16 cellular contexts compared by ENCODE assay signal in the genomic region with DNA sequence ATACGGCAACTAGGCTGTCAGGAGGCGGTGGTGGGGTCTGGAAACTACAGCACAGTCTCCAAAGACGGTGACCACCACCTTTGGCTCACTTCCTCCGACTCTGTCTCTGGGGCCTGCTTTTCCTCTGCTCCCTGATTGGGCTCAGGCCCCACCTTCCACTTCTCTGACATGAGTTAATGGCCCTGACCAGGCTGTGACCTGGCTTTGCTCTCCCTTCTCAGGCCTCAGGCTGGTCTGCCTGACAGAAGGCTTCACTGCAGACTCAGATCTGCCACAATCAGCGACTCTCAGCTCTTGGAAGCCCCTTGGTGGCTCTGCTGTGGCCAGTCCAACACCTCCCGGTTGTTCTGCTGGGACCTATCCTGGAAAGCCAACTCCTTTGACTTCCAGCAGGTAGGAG. TPM values are rescaled to one million over a fixed set of nuclear protein-coding genes. Genes with fewer than 3 reads are reported as not detected.
A peak's percentile ranks its signal among the peaks of the same experiment; 100 is the strongest.
DNase-seq lines count a peak whose midpoint lies in the region; ATAC-seq and TF ChIP-seq lines count a peak whose summit lies in the region.
"Had no signal": no experiment of that assay in that cellular context is flagged by ENCODE, and none has a peak within 500 bp of the region (broad histone marks: within the 10 kb centered on the region; RNA-seq: fewer than 3 reads in every experiment).

No MANE protein-coding gene starts in this region.

- H3K27ac ChIP-seq in suprapubic skin (no peak overlapping the region), breast epithelium (no peak overlapping the region)

- H3K36me3 Mint-ChIP-seq in activated T-cell treated with anti-CD3 and anti-CD28 coated beads, Interleukin-2, amount 50 U/mL, for 72 hours (ENCODE audit: insufficient read depth in 2 of 2), result peaks cover 0 to 2% of the 10 kb centered on the region in 2 donors
- peaks cover 11% of the 10 kb centered on the region for H3K36me3 Mint-ChIP-seq in activated T-cell treated with anti-CD3 and anti-CD28 coated beads, Interleukin-2, amount 50 U/mL, for 4 hours (ENCODE audit: insufficient read depth)

- 74% methylated on average over 6 of the region's 6 CpGs for WGBS in suprapubic skin

- no peak for TF ChIP-seq POLR2A in suprapubic skin (IDR thresholded peaks at IDR 0.05)
- TF ChIP-seq POLR2A in breast epithelium (IDR thresholded peaks at IDR 0.05), result no peak

- no peak overlapping the region for H3K4me3 Mint-ChIP-seq in activated T-cell treated with anti-CD3 and anti-CD28 coated beads, Interleukin-2, amount 50 U/mL, for 72 hours
- no peak overlapping the region for H3K4me3 Mint-ChIP-seq in activated T-cell treated with anti-CD3 and anti-CD28 coated beads, Interleukin-2, amount 50 U/mL, for 4 hours
- H3K4me3 Mint-ChIP-seq: CD14-positive monocyte; CD8-positive, alpha-beta T cell had no signal

- no peaks in the 10 kb centered on the region for H3K9me3 Mint-ChIP-seq in activated T-cell treated with anti-CD3 and anti-CD28 coated beads, Interleukin-2, amount 50 U/mL, for 72 hours
- no peaks in the 10 kb centered on the region for H3K9me3 Mint-ChIP-seq in activated T-cell treated with anti-CD3 and anti-CD28 coated beads, Interleukin-2, amount 50 U/mL, for 4 hours
- H3K9me3 Mint-ChIP-seq: CD8-positive, alpha-beta T cell had no signal

- no peaks in the 10 kb centered on the region for H3K27me3 Mint-ChIP-seq in activated T-cell treated with anti-CD3 and anti-CD28 coated beads, Interleukin-2, amount 50 U/mL, for 72 hours (ENCODE audit: low read depth)
- no peaks in the 10 kb centered on the region for H3K27me3 Mint-ChIP-seq in activated T-cell treated with anti-CD3 and anti-CD28 coated beads, Interleukin-2, amount 50 U/mL, for 4 hours (ENCODE audit: low read depth)

- H3K4me1 Mint-ChIP-seq in activated T-cell treated with anti-CD3 and anti-CD28 coated beads, Interleukin-2, amount 50 U/mL, for 72 hours (ENCODE audit: low read depth), result peaks cover 6% of the 10 kb centered on the region
- peaks cover 10% of the 10 kb centered on the region for H3K4me1 Mint-ChIP-seq in activated T-cell treated with anti-CD3 and anti-CD28 coated beads, Interleukin-2, amount 50 U/mL, for 4 hours (ENCODE audit: low read depth)

- no peaks in the 10 kb centered on the region for H3K27me3 ChIP-seq in suprapubic skin
- H3K27me3 ChIP-seq in breast epithelium, result no peaks in the 10 kb centered on the region

- intact Hi-C loops in breast epithelium (cut with DNase I; ENCODE audit: low total_unique reads), result no loop called here

- H3K36me3 ChIP-seq in suprapubic skin (peaks cover 9% of the 10 kb centered on the region), breast epithelium (no peaks in the 10 kb centered on the region)

- H3K27ac Mint-ChIP-seq in activated T-cell treated with anti-CD3 and anti-CD28 coated beads, Interleukin-2, amount 50 U/mL, for 72 hours, result peak overlapping the region; percentile 44
- H3K27ac Mint-ChIP-seq: CD8-positive, alpha-beta T cell had no signal

- no peak overlapping the region for H3K4me3 ChIP-seq in suprapubic skin
- no peak overlapping the region for H3K4me3 ChIP-seq in breast epithelium

- DNase-seq in activated T-cell treated with anti-CD3 and anti-CD28 coated beads, Interleukin-2, amount 50 U/mL, for 72 hours, result no peak
- DNase-seq in activated T-cell treated with anti-CD3 and anti-CD28 coated beads, Interleukin-2, amount 50 U/mL, for 4 hours, result no peak
- peak; percentile 44 for DNase-seq in amniotic epithelial cell (ENCODE audit: low read depth)
- peak; percentile 77 for DNase-seq in islet precursor cell
- no peak for DNase-seq in suprapubic skin (ENCODE audit: low spot score in 2 of 2)
- DNase-seq in central memory CD4-positive, alpha-beta T cell, result no peak
- DNase-seq in breast epithelium (ENCODE audit: low spot score in 2 of 2), result no peak
- no peak for DNase-seq in hepatic stellate cell (ENCODE audit: low spot score)
- DNase-seq: CD8-positive, alpha-beta T cell; COR-L47; DMS153; DMS79 treated with DMSO at 0.1 percent for 48 hours; EL; GDM1 had no signal

- TF ChIP-seq EP300 in suprapubic skin (IDR thresholded peaks at IDR 0.05), result no peak

- no peak for ATAC-seq in activated T-cell treated with anti-CD3 and anti-CD28 coated beads, Interleukin-2, amount 50 U/mL, for 72 hours (replicated peaks in 1 of 2)
- ATAC-seq in activated T-cell treated with anti-CD3 and anti-CD28 coated beads, Interleukin-2, amount 50 U/mL, for 4 hours, result no peak
- ATAC-seq: CD8-positive, alpha-beta T cell; HCT116 had no signal

- no peak for TF ChIP-seq CTCF in suprapubic skin (IDR thresholded peaks at IDR 0.05)
- TF ChIP-seq CTCF in breast epithelium (IDR thresholded peaks at IDR 0.05), result no peak

- peaks cover 5% of the 10 kb centered on the region for H3K4me1 ChIP-seq in suprapubic skin
- no peaks in the 10 kb centered on the region for H3K4me1 ChIP-seq in breast epithelium

- H3K9me3 ChIP-seq in suprapubic skin (no peaks in the 10 kb centered on the region), breast epithelium (no peaks in the 10 kb centered on the region)

RNA-seq across cellular contexts. Expression of a gene that starts 7.7 kb away (rescaled TPM):
- total RNA-seq in activated T-cell treated with anti-CD3 and anti-CD28 coated beads, Interleukin-2, amount 50 U/mL, for 72 hours, result 10 to 100 TPM; 52.0 to 54.6 TPM
- 10 to 100 TPM; 19.6 to 34.5 (median 20.6) TPM for total RNA-seq in activated T-cell treated with anti-CD3 and anti-CD28 coated beads, Interleukin-2, amount 50 U/mL, for 4 hours
- total RNA-seq in suprapubic skin (10 to 100 TPM in 3 of 4 donors, 1 to 10 TPM in 1; 8.8 to 59.5 (median 41.2) TPM), breast epithelium (10 to 100 TPM; 27.5 to 38.3 (median 28.3) TPM)

RNA-seq across cellular contexts. Expression of a gene that starts 7.8 kb away (rescaled TPM):
- 100 to 1,000 TPM; 162 to 170 TPM for total RNA-seq in activated T-cell treated with anti-CD3 and anti-CD28 coated beads, Interleukin-2, amount 50 U/mL, for 72 hours
- 100 to 1,000 TPM; 274 to 310 (median 296) TPM for total RNA-seq in activated T-cell treated with anti-CD3 and anti-CD28 coated beads, Interleukin-2, amount 50 U/mL, for 4 hours
- total RNA-seq in suprapubic skin (100 to 1,000 TPM in 3 of 4 donors, 10 to 100 TPM in 1; 99.8 to 127 (median 116) TPM), breast epithelium (10 to 100 TPM; 52.0 to 63.3 (median 61.8) TPM)

RNA-seq across cellular contexts. Expression of a gene that starts 45.7 kb away (rescaled TPM):
- 10 to 100 TPM; 23.5 to 25.4 TPM for total RNA-seq in activated T-cell treated with anti-CD3 and anti-CD28 coated beads, Interleukin-2, amount 50 U/mL, for 72 hours
- total RNA-seq in activated T-cell treated with anti-CD3 and anti-CD28 coated beads, Interleukin-2, amount 50 U/mL, for 4 hours, result 10 to 100 TPM; 20.4 to 26.6 (median 20.6) TPM
- 10 to 100 TPM; 21.0 to 34.0 (median 22.4) TPM for total RNA-seq in suprapubic skin
- total RNA-seq in breast epithelium, result 10 to 100 TPM; 27.2 to 52.0 (median 42.9) TPM

Comparison
In these comparisons a context has a peak if more than half of its experiments do, and no peak if none do; other contexts are left out.
1. DNase-seq: peak in amniotic epithelial cell (single experiment) and islet precursor cell (single experiment); none in activated T-cell treated with anti-CD3 and anti-CD28 coated beads, Interleukin-2, amount 50 U/mL, for 72 hours (0 of 2), activated T-cell treated with anti-CD3 and anti-CD28 coated beads, Interleukin-2, amount 50 U/mL, for 4 hours (single experiment), suprapubic skin (0 of 2), central memory CD4-positive, alpha-beta T cell (single experiment), breast epithelium (0 of 2) and hepatic stellate cell (single experiment).